ENCODE assay signal across 32 cellular contexts in genomic region chr11:94322501-94322900, GRCh38. TPM values are rescaled to one million over a fixed set of nuclear protein-coding genes. Genes with fewer than 3 reads are reported as not detected.
"Had no signal": no experiment of that assay in that cellular context is flagged by ENCODE, and none has a peak within 500 bp of the region (broad histone marks: within the 10 kb centered on the region; RNA-seq: fewer than 3 reads in every experiment).

No MANE protein-coding gene starts in this region.

- H3K4me1 ChIP-seq: stomach, suprapubic skin, testis, tibial artery, tibial nerve, transverse colon, upper lobe of left lung, upper lobe of right lung, uterus, vagina had no signal

- H3K36me3 ChIP-seq: stomach, suprapubic skin, thoracic aorta, thyroid gland, tibial artery, tibial nerve, transverse colon, upper lobe of left lung, upper lobe of right lung, uterus, vagina had no signal

- H3K9me3 Mint-ChIP-seq: stimulated activated effector memory CD8-positive, alpha-beta T cell treated with anti-CD3 and anti-CD28 coated beads, Interleukin-12 subunit alpha, Interleukin-12 subunit beta, amount 100 ng/mL, for 72 hours; stimulated activated naive CD8-positive, alpha-beta T cell treated with anti-CD3 and anti-CD28 coated beads, Interleukin-15, amount 100 ng/mL, for 72 hours; type B pancreatic cell had no signal

- H3K27me3 Mint-ChIP-seq: stimulated activated memory B cell treated with anti-CD40 and anti-IgM and Interleukin-4, amounts not matched to agents 10 μg/mL and 1 μg/mL and 100 μg/mL, for 72 hours; stimulated activated naive B cell treated with anti-CD40 and anti-IgM and Interleukin-4, amounts not matched to agents 10 μg/mL and 1 μg/mL and 100 μg/mL, for 72 hours; stimulated activated naive CD8-positive, alpha-beta T cell treated with anti-CD3 and anti-CD28 coated beads, Interleukin-15, amount 100 ng/mL, for 72 hours; stimulated activated naive CD8-positive, alpha-beta T cell treated with anti-CD3 and anti-CD28 coated beads, Interleukin-15, Interleukin-2, amounts not matched to agents 100 ng/mL and 50 ng/mL, for 24 hours had no signal

- DNase-seq: stimulated activated CD4-positive, alpha-beta T cell treated with anti-CD3 and anti-CD28 coated beads, Interleukin-2, amount 100 ng/mL, for 48 hours; stimulated activated CD4-positive, alpha-beta T cell treated with anti-CD3 and anti-CD28 coated beads, Interleukin-4, amount 100 ng/mL, for 1 hour; stimulated activated CD4-positive, alpha-beta T cell treated with anti-CD3 and anti-CD28 coated beads, Interleukin-4, amount 100 ng/mL, for 24 hours; stimulated activated CD4-positive, alpha-beta T cell treated with anti-CD3 and anti-CD28 coated beads, Interleukin-4, amount 100 ng/mL, for 4 hours; stimulated activated CD8-positive, alpha-beta memory T cell treated with anti-CD3 and anti-CD28 coated beads, Interleukin-4, amount 100 ng/mL, for 48 hours; stimulated activated naive B cell treated with anti-CD40 and anti-IgM and Interleukin-4, amounts not matched to agents 10 μg/mL and 1 μg/mL and 100 μg/mL, for 72 hours; stimulated activated naive CD4-positive, alpha-beta T cell; stimulated activated naive CD4-positive, alpha-beta T cell treated with Interleukin-2 at 50 U/mL for 16 hours; stimulated activated naive CD8-positive, alpha-beta T cell treated with anti-CD3 and anti-CD28 coated beads, Interleukin-15, amount 100 ng/mL, for 72 hours; stimulated activated naive CD8-positive, alpha-beta T cell treated with anti-CD3 and anti-CD28 coated beads, Interleukin-15, Interleukin-2, amounts not matched to agents 100 U/mL and 50 U/mL, for 24 hours; stomach; substantia nigra; testis; thyroid gland; tibial artery; transverse colon; upper lobe of left lung; upper lobe of right lung; uterus had no signal

- H3K4me3 Mint-ChIP-seq: stimulated activated effector memory CD8-positive, alpha-beta T cell treated with anti-CD3 and anti-CD28 coated beads, Interleukin-12 subunit alpha, Interleukin-12 subunit beta, amount 100 ng/mL, for 72 hours; stimulated activated memory B cell treated with anti-CD40 and anti-IgM and Interleukin-4, amounts not matched to agents 10 μg/mL and 1 μg/mL and 100 μg/mL, for 72 hours; stimulated activated naive B cell treated with anti-CD40 and anti-IgM and Interleukin-4, amounts not matched to agents 10 μg/mL and 1 μg/mL and 100 μg/mL, for 72 hours; stimulated activated naive CD8-positive, alpha-beta T cell treated with anti-CD3 and anti-CD28 coated beads, Interleukin-15, amount 100 ng/mL, for 72 hours; stimulated activated naive CD8-positive, alpha-beta T cell treated with anti-CD3 and anti-CD28 coated beads, Interleukin-15, Interleukin-2, amounts not matched to agents 100 ng/mL and 50 ng/mL, for 24 hours; type B pancreatic cell had no signal

- ATAC-seq: stimulated activated effector memory CD8-positive, alpha-beta T cell treated with anti-CD3 and anti-CD28 coated beads, Interleukin-12 subunit alpha, Interleukin-12 subunit beta, amount 100 ng/mL, for 72 hours; stimulated activated memory B cell treated with anti-CD40 and anti-IgM and Interleukin-4, amounts not matched to agents 10 μg/mL and 1 μg/mL and 100 μg/mL, for 72 hours; stimulated activated naive B cell treated with anti-CD40 and anti-IgM and Interleukin-4, amounts not matched to agents 10 μg/mL and 1 μg/mL and 100 μg/mL, for 72 hours; stimulated activated naive CD8-positive, alpha-beta T cell treated with anti-CD3 and anti-CD28 coated beads, Interleukin-15, amount 100 ng/mL, for 72 hours; stimulated activated naive CD8-positive, alpha-beta T cell treated with anti-CD3 and anti-CD28 coated beads, Interleukin-15, Interleukin-2, amounts not matched to agents 100 U/mL and 50 U/mL, for 24 hours; upper lobe of right lung had no signal

- H3K9me3 ChIP-seq: testis, thyroid gland, transverse colon, upper lobe of left lung, upper lobe of right lung, uterus, vagina had no signal

- H3K27ac ChIP-seq: stomach, suprapubic skin, testis, thoracic aorta, thyroid gland, tibial artery, tibial nerve, transverse colon, upper lobe of left lung, upper lobe of right lung, uterus, vagina had no signal

- H3K4me3 ChIP-seq: stomach, suprapubic skin, testis, thoracic aorta, thyroid gland, tibial artery, tibial nerve, transverse colon, upper lobe of left lung, upper lobe of right lung, uterus, vagina had no signal

- H3K4me1 Mint-ChIP-seq: stimulated activated memory B cell treated with anti-CD40 and anti-IgM and Interleukin-4, amounts not matched to agents 10 μg/mL and 1 μg/mL and 100 μg/mL, for 72 hours; stimulated activated naive B cell treated with anti-CD40 and anti-IgM and Interleukin-4, amounts not matched to agents 10 μg/mL and 1 μg/mL and 100 μg/mL, for 72 hours; stimulated activated naive CD8-positive, alpha-beta T cell treated with anti-CD3 and anti-CD28 coated beads, Interleukin-15, amount 100 ng/mL, for 72 hours had no signal

- H3K27me3 ChIP-seq: stomach, suprapubic skin, testis, thyroid gland, tibial artery, tibial nerve, transverse colon, upper lobe of left lung, upper lobe of right lung, uterus, vagina had no signal

- H3K36me3 Mint-ChIP-seq: stimulated activated effector memory CD8-positive, alpha-beta T cell treated with anti-CD3 and anti-CD28 coated beads, Interleukin-12 subunit alpha, Interleukin-12 subunit beta, amount 100 ng/mL, for 72 hours; stimulated activated memory B cell treated with anti-CD40 and anti-IgM and Interleukin-4, amounts not matched to agents 10 μg/mL and 1 μg/mL and 100 μg/mL, for 72 hours; stimulated activated naive B cell treated with anti-CD40 and anti-IgM and Interleukin-4, amounts not matched to agents 10 μg/mL and 1 μg/mL and 100 μg/mL, for 72 hours; type B pancreatic cell had no signal

- H3K27ac Mint-ChIP-seq: stimulated activated effector memory CD8-positive, alpha-beta T cell treated with anti-CD3 and anti-CD28 coated beads, Interleukin-12 subunit alpha, Interleukin-12 subunit beta, amount 100 ng/mL, for 72 hours; stimulated activated memory B cell treated with anti-CD40 and anti-IgM and Interleukin-4, amounts not matched to agents 10 μg/mL and 1 μg/mL and 100 μg/mL, for 72 hours; stimulated activated naive B cell treated with anti-CD40 and anti-IgM and Interleukin-4, amounts not matched to agents 10 μg/mL and 1 μg/mL and 100 μg/mL, for 72 hours; stimulated activated naive CD8-positive, alpha-beta T cell treated with anti-CD3 and anti-CD28 coated beads, Interleukin-15, amount 100 ng/mL, for 72 hours; stimulated activated naive CD8-positive, alpha-beta T cell treated with anti-CD3 and anti-CD28 coated beads, Interleukin-15, Interleukin-2, amounts not matched to agents 100 ng/mL and 50 ng/mL, for 24 hours; type B pancreatic cell had no signal

RNA-seq across cellular contexts. Expression of gene IZUMO1R, which starts 18.1 kb away (rescaled TPM):
- total RNA-seq: stomach, subcutaneous adipose tissue, suprapubic skin, temporal lobe, testis, thoracic aorta, thyroid gland, transverse colon, upper lobe of left lung, upper lobe of right lung, ureter, urinary bladder, uterus, vagina had no signal
- polyA plus RNA-seq: stomach, thymus, urinary bladder had no signal
